Comparison of ENCODE assay signal across 1 cellular context in the genomic region with DNA sequence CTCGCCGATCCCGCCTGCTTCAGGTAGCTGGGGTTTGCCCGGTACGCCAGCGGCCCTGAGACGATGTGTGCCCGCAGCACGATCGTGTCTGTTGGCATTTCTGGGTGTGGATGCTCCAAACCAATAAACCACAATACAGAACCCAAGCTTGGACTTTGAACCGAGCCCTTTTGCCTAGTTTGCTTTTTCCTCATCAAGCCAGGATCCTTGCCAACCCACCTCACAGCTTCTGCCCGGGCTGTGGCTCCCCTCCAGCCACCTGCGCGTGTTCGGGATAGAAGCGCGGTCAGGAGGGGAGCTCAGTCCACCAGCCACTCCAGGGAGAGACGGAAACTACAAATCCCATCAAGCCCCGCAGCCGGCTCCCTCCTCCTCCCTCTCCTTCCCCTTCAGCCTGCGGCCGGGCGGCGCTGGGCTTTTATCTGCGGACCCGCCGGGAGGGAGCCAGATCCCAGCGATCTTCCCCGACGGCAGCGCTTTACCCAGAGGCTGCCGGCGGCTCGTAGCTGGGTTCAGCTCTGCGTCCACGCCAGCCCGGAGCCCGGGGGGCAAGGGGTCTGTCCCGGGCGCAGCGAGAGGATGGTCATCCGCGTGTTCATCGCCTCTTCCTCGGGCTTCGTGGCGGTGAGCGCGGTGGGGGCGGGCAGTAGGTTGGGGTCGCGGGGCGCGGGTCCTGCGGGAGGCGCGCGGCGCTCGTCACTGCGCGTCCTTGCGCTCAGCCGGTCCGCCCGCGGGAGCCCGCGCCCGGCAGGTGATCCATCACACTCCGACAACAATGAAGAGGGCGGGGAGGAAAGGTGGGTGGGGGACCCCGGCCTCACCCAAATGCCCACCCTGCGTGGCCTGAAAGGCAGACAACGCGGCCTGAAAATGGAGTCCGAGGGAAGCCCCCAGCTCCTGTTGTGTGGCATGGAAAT.
TF ChIP-seq lines count a peak whose summit lies in the region.

Gene SH3BGRL2, plus strand, starts transcription at position 447 of the 917 bp plus-strand sequence. Its CDS starts 133 bp downstream, at position 580.

TF ChIP-seq in K562, 482 proteins besides CTCF, POLR2A, EP300 and RAD21 (continued from another document and continues in another):
- TF ChIP-seq, protein P1, sequence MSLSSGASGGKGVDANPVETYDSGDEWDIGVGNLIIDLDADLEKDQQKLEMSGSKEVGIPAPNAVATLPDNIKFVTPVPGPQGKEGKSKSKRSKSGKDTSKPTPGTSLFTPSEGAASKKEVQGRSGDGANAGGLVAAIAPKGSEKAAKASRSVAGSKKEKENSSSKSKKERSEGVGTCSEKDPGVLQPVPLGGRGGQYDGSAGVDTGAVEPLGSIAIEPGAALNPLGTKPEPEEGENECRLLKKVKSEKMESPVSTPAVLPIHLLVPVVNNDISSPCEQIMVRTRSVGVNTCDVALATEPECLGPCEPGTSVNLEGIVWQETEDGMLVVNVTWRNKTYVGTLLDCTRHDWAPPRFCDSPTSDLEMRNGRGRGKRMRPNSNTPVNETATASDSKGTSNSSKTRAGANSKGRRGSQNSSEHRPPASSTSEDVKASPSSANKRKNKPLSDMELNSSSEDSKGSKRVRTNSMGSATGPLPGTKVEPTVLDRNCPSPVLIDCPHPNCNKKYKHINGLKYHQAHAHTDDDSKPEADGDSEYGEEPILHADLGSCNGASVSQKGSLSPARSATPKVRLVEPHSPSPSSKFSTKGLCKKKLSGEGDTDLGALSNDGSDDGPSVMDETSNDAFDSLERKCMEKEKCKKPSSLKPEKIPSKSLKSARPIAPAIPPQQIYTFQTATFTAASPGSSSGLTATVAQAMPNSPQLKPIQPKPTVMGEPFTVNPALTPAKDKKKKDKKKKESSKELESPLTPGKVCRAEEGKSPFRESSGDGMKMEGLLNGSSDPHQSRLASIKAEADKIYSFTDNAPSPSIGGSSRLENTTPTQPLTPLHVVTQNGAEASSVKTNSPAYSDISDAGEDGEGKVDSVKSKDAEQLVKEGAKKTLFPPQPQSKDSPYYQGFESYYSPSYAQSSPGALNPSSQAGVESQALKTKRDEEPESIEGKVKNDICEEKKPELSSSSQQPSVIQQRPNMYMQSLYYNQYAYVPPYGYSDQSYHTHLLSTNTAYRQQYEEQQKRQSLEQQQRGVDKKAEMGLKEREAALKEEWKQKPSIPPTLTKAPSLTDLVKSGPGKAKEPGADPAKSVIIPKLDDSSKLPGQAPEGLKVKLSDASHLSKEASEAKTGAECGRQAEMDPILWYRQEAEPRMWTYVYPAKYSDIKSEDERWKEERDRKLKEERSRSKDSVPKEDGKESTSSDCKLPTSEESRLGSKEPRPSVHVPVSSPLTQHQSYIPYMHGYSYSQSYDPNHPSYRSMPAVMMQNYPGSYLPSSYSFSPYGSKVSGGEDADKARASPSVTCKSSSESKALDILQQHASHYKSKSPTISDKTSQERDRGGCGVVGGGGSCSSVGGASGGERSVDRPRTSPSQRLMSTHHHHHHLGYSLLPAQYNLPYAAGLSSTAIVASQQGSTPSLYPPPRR (CRISPR knock-in tag; IDR thresholded peaks at IDR 0.05; ENCODE audit: borderline replicate concordance) = no peak
- TF ChIP-seq ZBTB17 (CRISPR knock-in tag; IDR thresholded peaks at IDR 0.05) = no peak
- no peak for TF ChIP-seq BMI1 (IDR thresholded peaks at IDR 0.05; ENCODE audit: low read length)
- TF ChIP-seq ZBTB7A (IDR thresholded peaks at IDR 0.05; ENCODE audit: borderline replicate concordance, control insufficient read depth, low read depth, low read length) = peak; percentile 80; the same call in 1 of the 2 replicates
- TF ChIP-seq, protein P2, sequence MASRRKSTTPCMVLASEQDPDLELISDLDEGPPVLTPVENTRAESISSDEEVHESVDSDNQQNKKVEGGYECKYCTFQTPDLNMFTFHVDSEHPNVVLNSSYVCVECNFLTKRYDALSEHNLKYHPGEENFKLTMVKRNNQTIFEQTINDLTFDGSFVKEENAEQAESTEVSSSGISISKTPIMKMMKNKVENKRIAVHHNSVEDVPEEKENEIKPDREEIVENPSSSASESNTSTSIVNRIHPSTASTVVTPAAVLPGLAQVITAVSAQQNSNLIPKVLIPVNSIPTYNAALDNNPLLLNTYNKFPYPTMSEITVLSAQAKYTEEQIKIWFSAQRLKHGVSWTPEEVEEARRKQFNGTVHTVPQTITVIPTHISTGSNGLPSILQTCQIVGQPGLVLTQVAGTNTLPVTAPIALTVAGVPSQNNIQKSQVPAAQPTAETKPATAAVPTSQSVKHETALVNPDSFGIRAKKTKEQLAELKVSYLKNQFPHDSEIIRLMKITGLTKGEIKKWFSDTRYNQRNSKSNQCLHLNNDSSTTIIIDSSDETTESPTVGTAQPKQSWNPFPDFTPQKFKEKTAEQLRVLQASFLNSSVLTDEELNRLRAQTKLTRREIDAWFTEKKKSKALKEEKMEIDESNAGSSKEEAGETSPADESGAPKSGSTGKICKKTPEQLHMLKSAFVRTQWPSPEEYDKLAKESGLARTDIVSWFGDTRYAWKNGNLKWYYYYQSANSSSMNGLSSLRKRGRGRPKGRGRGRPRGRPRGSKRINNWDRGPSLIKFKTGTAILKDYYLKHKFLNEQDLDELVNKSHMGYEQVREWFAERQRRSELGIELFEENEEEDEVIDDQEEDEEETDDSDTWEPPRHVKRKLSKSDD (conservative IDR thresholded peaks at IDR 0.05; ENCODE audit: low read length) = no peak
- 0 out of 2 replicates have a peak, but pooled peaks have one; percentile 46 for TF ChIP-seq ZBTB9 (CRISPR knock-in tag; IDR thresholded peaks at IDR 0.05)
- TF ChIP-seq, protein P3, sequence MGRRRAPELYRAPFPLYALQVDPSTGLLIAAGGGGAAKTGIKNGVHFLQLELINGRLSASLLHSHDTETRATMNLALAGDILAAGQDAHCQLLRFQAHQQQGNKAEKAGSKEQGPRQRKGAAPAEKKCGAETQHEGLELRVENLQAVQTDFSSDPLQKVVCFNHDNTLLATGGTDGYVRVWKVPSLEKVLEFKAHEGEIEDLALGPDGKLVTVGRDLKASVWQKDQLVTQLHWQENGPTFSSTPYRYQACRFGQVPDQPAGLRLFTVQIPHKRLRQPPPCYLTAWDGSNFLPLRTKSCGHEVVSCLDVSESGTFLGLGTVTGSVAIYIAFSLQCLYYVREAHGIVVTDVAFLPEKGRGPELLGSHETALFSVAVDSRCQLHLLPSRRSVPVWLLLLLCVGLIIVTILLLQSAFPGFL (CRISPR knock-in tag; IDR thresholded peaks at IDR 0.05) = no peak
- no peak for TF ChIP-seq E2F8 (IDR thresholded peaks at IDR 0.05; ENCODE audit: low read depth, partially characterized antibody)
- TF ChIP-seq SLC30A9 (CRISPR knock-in tag; IDR thresholded peaks at IDR 0.05) = no peak
- peak; percentile 82 for TF ChIP-seq MEIS2 (IDR thresholded peaks at IDR 0.05; ENCODE audit: partially characterized antibody)
- TF ChIP-seq SMAD3 (CRISPR knock-in tag; conservative IDR thresholded peaks at IDR 0.05) = no peak
- TF ChIP-seq, protein P4, sequence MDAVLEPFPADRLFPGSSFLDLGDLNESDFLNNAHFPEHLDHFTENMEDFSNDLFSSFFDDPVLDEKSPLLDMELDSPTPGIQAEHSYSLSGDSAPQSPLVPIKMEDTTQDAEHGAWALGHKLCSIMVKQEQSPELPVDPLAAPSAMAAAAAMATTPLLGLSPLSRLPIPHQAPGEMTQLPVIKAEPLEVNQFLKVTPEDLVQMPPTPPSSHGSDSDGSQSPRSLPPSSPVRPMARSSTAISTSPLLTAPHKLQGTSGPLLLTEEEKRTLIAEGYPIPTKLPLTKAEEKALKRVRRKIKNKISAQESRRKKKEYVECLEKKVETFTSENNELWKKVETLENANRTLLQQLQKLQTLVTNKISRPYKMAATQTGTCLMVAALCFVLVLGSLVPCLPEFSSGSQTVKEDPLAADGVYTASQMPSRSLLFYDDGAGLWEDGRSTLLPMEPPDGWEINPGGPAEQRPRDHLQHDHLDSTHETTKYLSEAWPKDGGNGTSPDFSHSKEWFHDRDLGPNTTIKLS (IDR thresholded peaks at IDR 0.05; ENCODE audit: borderline replicate concordance, low read depth) = peak; percentile 65; the same call in 1 of the 2 replicates
- peak; percentile 19; the same call in 1 of the 2 replicates for TF ChIP-seq TAF7 (tag; IDR thresholded peaks at IDR 0.05)
- TF ChIP-seq CHD1 (IDR thresholded peaks at IDR 0.05; ENCODE audit: low read length) = no peak
- no peak for TF ChIP-seq FOSL1 (tag; conservative IDR thresholded peaks at IDR 0.05)
- TF ChIP-seq, protein P5, sequence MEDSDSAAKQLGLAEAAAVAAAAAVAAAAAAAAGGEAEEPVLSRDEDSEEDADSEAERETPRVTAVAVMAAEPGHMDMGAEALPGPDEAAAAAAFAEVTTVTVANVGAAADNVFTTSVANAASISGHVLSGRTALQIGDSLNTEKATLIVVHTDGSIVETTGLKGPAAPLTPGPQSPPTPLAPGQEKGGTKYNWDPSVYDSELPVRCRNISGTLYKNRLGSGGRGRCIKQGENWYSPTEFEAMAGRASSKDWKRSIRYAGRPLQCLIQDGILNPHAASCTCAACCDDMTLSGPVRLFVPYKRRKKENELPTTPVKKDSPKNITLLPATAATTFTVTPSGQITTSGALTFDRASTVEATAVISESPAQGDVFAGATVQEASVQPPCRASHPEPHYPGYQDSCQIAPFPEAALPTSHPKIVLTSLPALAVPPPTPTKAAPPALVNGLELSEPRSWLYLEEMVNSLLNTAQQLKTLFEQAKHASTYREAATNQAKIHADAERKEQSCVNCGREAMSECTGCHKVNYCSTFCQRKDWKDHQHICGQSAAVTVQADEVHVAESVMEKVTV (CRISPR knock-in tag; IDR thresholded peaks at IDR 0.05) = no peak
- 0 out of 2 replicates have a peak, but pooled peaks have one; percentile 20 for TF ChIP-seq MYC (IDR thresholded peaks at IDR 0.05; ENCODE audit: low read depth, low read length)
- no peak for TF ChIP-seq MYC (CRISPR knock-in tag; IDR thresholded peaks at IDR 0.05; ENCODE audit: borderline replicate concordance, low read depth)
- TF ChIP-seq ZNF324 (CRISPR knock-in tag; IDR thresholded peaks at IDR 0.05) = no peak
- no peak for TF ChIP-seq HLTF (IDR thresholded peaks at IDR 0.05)
- no peak for TF ChIP-seq DLX4 (CRISPR knock-in tag; IDR thresholded peaks at IDR 0.05)
- TF ChIP-seq, protein P6, sequence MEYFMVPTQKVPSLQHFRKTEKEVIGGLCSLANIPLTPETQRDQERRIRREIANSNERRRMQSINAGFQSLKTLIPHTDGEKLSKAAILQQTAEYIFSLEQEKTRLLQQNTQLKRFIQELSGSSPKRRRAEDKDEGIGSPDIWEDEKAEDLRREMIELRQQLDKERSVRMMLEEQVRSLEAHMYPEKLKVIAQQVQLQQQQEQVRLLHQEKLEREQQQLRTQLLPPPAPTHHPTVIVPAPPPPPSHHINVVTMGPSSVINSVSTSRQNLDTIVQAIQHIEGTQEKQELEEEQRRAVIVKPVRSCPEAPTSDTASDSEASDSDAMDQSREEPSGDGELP (CRISPR knock-in tag; IDR thresholded peaks at IDR 0.05; ENCODE audit: borderline replicate concordance) = peak; percentile 70
- no peak for TF ChIP-seq SIRT6 (IDR thresholded peaks at IDR 0.05; ENCODE audit: low read depth, low read length)
- no peak for TF ChIP-seq FOS (IDR thresholded peaks at IDR 0.05; ENCODE audit: extremely low read depth, insufficient read length)
- TF ChIP-seq POU5F1 (IDR thresholded peaks at IDR 0.05; ENCODE audit: borderline replicate concordance, low read depth, low read length, partially characterized antibody) = no peak
- TF ChIP-seq ZNF707 (CRISPR knock-in tag; conservative IDR thresholded peaks at IDR 0.05) = no peak
- no peak for TF ChIP-seq PRMT5 (CRISPR knock-in tag; IDR thresholded peaks at IDR 0.05)
- TF ChIP-seq, protein P7, sequence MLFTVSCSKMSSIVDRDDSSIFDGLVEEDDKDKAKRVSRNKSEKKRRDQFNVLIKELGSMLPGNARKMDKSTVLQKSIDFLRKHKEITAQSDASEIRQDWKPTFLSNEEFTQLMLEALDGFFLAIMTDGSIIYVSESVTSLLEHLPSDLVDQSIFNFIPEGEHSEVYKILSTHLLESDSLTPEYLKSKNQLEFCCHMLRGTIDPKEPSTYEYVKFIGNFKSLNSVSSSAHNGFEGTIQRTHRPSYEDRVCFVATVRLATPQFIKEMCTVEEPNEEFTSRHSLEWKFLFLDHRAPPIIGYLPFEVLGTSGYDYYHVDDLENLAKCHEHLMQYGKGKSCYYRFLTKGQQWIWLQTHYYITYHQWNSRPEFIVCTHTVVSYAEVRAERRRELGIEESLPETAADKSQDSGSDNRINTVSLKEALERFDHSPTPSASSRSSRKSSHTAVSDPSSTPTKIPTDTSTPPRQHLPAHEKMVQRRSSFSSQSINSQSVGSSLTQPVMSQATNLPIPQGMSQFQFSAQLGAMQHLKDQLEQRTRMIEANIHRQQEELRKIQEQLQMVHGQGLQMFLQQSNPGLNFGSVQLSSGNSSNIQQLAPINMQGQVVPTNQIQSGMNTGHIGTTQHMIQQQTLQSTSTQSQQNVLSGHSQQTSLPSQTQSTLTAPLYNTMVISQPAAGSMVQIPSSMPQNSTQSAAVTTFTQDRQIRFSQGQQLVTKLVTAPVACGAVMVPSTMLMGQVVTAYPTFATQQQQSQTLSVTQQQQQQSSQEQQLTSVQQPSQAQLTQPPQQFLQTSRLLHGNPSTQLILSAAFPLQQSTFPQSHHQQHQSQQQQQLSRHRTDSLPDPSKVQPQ (CRISPR knock-in tag; IDR thresholded peaks at IDR 0.05; ENCODE audit: borderline replicate concordance) = no peak
- TF ChIP-seq SMARCB1 (IDR thresholded peaks at IDR 0.05; ENCODE audit: insufficient read length, low read depth) = no peak
- TF ChIP-seq ZKSCAN1 (IDR thresholded peaks at IDR 0.05; ENCODE audit: low read depth, low read length) = no peak
- no peak for TF ChIP-seq TAL1 (IDR thresholded peaks at IDR 0.05)
- TF ChIP-seq NFE2L1 (tag; IDR thresholded peaks at IDR 0.05; ENCODE audit: borderline replicate concordance, low read depth) = no peak
